ENCODE assay signal across 8 cellular contexts in genomic region chr5:82174128-82174918, GRCh38.
DNase-seq lines count a peak whose midpoint lies in the region; ATAC-seq and TF ChIP-seq lines count a peak whose summit lies in the region.

No MANE protein-coding gene starts in this region.

- H3K4me3 ChIP-seq in Caco-2 (ENCODE audit: low read depth, low read length), result no peak overlapping the region
- no peak overlapping the region for H3K4me3 ChIP-seq in fibroblast of villous mesenchyme (ENCODE audit: low read depth, low read length)
- no peak overlapping the region for H3K4me3 ChIP-seq in trophoblast cell (ENCODE audit: low read depth, low read length)

- no peaks in the 10 kb centered on the region for H3K79me1 ChIP-seq in trophoblast cell (ENCODE audit: low read length)

- intact Hi-C loops in Caco-2 (cut with micrococcal nuclease; ENCODE audit: unreplicated experiment), result loop anchor here (1.0 kb wide), 1 partner anchor 51 kb away; no protein-coding TSS in a partner anchor

- no peaks in the 10 kb centered on the region for H3K27me3 Mint-ChIP-seq in Caco-2 (ENCODE audit: insufficient read depth, unreplicated experiment)

- no peaks in the 10 kb centered on the region for H3K79me2 ChIP-seq in trophoblast cell (ENCODE audit: control insufficient read depth, insufficient read depth, low read length, poor library complexity)

- no peak overlapping the region for H2BK120ac ChIP-seq in trophoblast cell (ENCODE audit: insufficient read depth, low read length, poor library complexity)

- no TSS peak for BruUV-seq in Caco-2 (replicated peaks; lab: Mats Ljungman, UMichigan)

- H2BK5ac ChIP-seq in trophoblast cell (ENCODE audit: low read depth, low read length, poor library complexity), result no peak overlapping the region

- DNase-seq in Caco-2 (peak; percentile 68 to 75), OCI-M1 (lab: John Stamatoyannopoulos, UW) (peak; percentile 84), fibroblast of villous mesenchyme (ENCODE audit: low read depth) (peak; percentile 71), trophoblast cell (peak; percentile 53 to 84), NCI-H446 treated with DMSO at 0.1 percent for 48 hours (lab: John Stamatoyannopoulos, UW) (no peak)
- peak; percentile 57 for DNase-seq in activated T-cell treated with anti-CD3 and anti-CD28 coated beads, Interleukin-2, amount 50 U/mL, for 1 hour

- no peak overlapping the region for H3K4me3 Mint-ChIP-seq in Caco-2 (ENCODE audit: unreplicated experiment)

- no peaks in the 10 kb centered on the region for H3K9me3 Mint-ChIP-seq in Caco-2 (ENCODE audit: unreplicated experiment)

- no peaks in the 10 kb centered on the region for H3K36me3 Mint-ChIP-seq in Caco-2 (ENCODE audit: insufficient read depth, unreplicated experiment)

- no peaks in the 10 kb centered on the region for H3K4me1 Mint-ChIP-seq in Caco-2 (ENCODE audit: low read depth, unreplicated experiment)

- no peaks in the 10 kb centered on the region for H3K27me3 ChIP-seq in Caco-2 (replicated peaks; ENCODE audit: control insufficient read depth, insufficient read depth, low read length)
- H3K27me3 ChIP-seq in trophoblast cell (ENCODE audit: insufficient read depth, low read length), result no peaks in the 10 kb centered on the region

- H4K12ac ChIP-seq in trophoblast cell (ENCODE audit: low read depth, low read length), result no peak overlapping the region

- H3K27ac ChIP-seq in trophoblast cell (ENCODE audit: low read depth, low read length), result no peak overlapping the region

- H3K9me3 ChIP-seq in Caco-2 (no peaks in the 10 kb centered on the region), trophoblast cell (ENCODE audit: insufficient read depth, low read depth, low read length) (no peaks in the 10 kb centered on the region)

- no peak overlapping the region for H4K91ac ChIP-seq in trophoblast cell (ENCODE audit: low read depth, low read length)

- no peak overlapping the region for H3K14ac ChIP-seq in trophoblast cell (ENCODE audit: low read length)

- no peak overlapping the region for H2AFZ ChIP-seq in trophoblast cell (ENCODE audit: insufficient read depth, low read length, poor library complexity)

- H2AK5ac ChIP-seq in trophoblast cell (ENCODE audit: low read length), result no peak overlapping the region

- no CpG with 5 or more reads among the region's 3 CpGs for WGBS in trophoblast cell (ENCODE audit: extremely low coverage, insufficient coverage, insufficient read length)

- H3K23ac ChIP-seq in trophoblast cell (ENCODE audit: low read length), result no peak overlapping the region

- H3K4ac ChIP-seq in trophoblast cell (ENCODE audit: low read depth, low read length), result no peak overlapping the region

- no peak overlapping the region for H3K27ac Mint-ChIP-seq in Caco-2 (ENCODE audit: unreplicated experiment)

- H3K4me1 ChIP-seq in Caco-2, result no peaks in the 10 kb centered on the region
- no peaks in the 10 kb centered on the region for H3K4me1 ChIP-seq in trophoblast cell (ENCODE audit: control insufficient read depth in 1 of 2, insufficient read depth in 2 of 2, low read length in 2 of 2)

- ATAC-seq in GM19438 (IDR thresholded peaks at IDR 0.05; ENCODE audit: low read depth, unreplicated experiment), result peak; percentile 94
- ATAC-seq in HG03442 (IDR thresholded peaks at IDR 0.05; ENCODE audit: unreplicated experiment), result peak; percentile 99

- CTCF ChIA-PET in Caco-2 (lab: Charles Lee), result no interaction called here

- H3K9ac ChIP-seq in trophoblast cell (ENCODE audit: low read length), result no peak overlapping the region

- H3K36me3 ChIP-seq in Caco-2 (ENCODE audit: control insufficient read depth, insufficient read depth, low read length) (no peaks in the 10 kb centered on the region), trophoblast cell (ENCODE audit: control insufficient read depth in 1 of 2, insufficient read depth in 2 of 2, low read length in 2 of 2) (no peaks in the 10 kb centered on the region)

- H3K4me2 ChIP-seq in trophoblast cell (ENCODE audit: low read length), result no peak overlapping the region

- no peak overlapping the region for H3K18ac ChIP-seq in trophoblast cell (ENCODE audit: low read length)

- POLR2A ChIA-PET in Caco-2 (lab: Charles Lee), result no interaction called here

- no peak overlapping the region for H4K8ac ChIP-seq in trophoblast cell (ENCODE audit: low read depth, low read length)

- no peak overlapping the region for H2BK12ac ChIP-seq in trophoblast cell (ENCODE audit: low read length)

- TF ChIP-seq CTCF in Caco-2 (IDR thresholded peaks at IDR 0.05; ENCODE audit: insufficient read depth in 1 of 2, low read depth in 1 of 2, low read length in 1 of 2, severe bottlenecking in 1 of 2, unreplicated experiment in 1 of 2) (peak; percentile 76 to 77), fibroblast of villous mesenchyme (IDR thresholded peaks at IDR 0.05; ENCODE audit: insufficient read depth, low read depth, low read length) (peak; percentile 75)
